ENCODE assay signal across 14 cellular contexts in the genomic region with DNA sequence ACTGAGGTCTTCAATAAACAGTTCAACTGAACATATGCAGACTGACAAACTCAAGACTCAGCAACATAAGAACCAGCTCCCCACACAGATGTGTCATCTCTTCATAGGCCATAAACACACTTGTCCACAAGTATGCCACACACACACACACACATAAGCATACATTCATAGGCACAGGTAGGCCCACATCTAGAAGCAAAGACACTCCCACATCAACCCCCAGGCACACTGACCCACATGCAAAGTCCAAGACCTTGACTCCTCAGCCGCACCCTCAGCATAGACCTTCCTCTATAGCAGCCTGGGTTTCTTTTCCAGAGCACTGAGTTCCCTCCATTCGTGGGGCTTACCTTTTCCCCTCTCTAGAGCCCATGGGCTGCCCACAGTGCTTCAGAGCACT. TPM values are rescaled to one million over a fixed set of nuclear protein-coding genes. Genes with fewer than 3 reads are reported as not detected.
DNase-seq lines count a peak whose midpoint lies in the region; ATAC-seq, FAIRE-seq and TF ChIP-seq lines count a peak whose summit lies in the region.
"Had no signal": no experiment of that assay in that cellular context is flagged by ENCODE, and none has a peak within 500 bp of the region (broad histone marks: within the 10 kb centered on the region; RNA-seq: fewer than 3 reads in every experiment).

No MANE protein-coding gene starts in this region.

- H3K9me3 ChIP-seq in PC-3 (ENCODE audit: low read length) (no peaks in the 10 kb centered on the region), vagina (no peaks in the 10 kb centered on the region)

- peaks cover 13% of the 10 kb centered on the region for H3F3A ChIP-seq in PC-3 (ENCODE audit: low read length, unreplicated experiment)

- BruUV-seq in PC-3 (replicated peaks; lab: Mats Ljungman, UMichigan), result no TSS peak

- H3K9me2 ChIP-seq in PC-3 (replicated peaks; ENCODE audit: low read length), result no peaks in the 10 kb centered on the region

- FAIRE-seq in GM12891 (lab: Jason Lieb, UNC), result no peak

- peak overlapping the region; percentile 80 for H3K4me3 ChIP-seq in PC-3 (ENCODE audit: low read length)
- peak overlapping the region; percentile 97 for H3K4me3 ChIP-seq in epithelial cell of esophagus (ENCODE audit: low read length)
- peak overlapping the region; percentile 35 to 46 for H3K4me3 ChIP-seq in vagina

- H3K27ac ChIP-seq in PC-3 (ENCODE audit: low read length) (peak overlapping the region; percentile 73), vagina (peak overlapping the region; percentile 80)

- DNase-seq in PC-3, result peak; percentile 92
- peak; percentile 83 for DNase-seq in epithelial cell of esophagus (ENCODE audit: low read depth)
- peak; percentile 65 for DNase-seq in mucosa of gallbladder (ENCODE audit: low spot score)
- no peak for DNase-seq in vagina (ENCODE audit: extremely low spot score in 2 of 2)
- no peak for DNase-seq in GM12891 (ENCODE audit: insufficient read length, low spot score)
- no peak for DNase-seq in SK-N-DZ (ENCODE audit: low spot score)
- DNase-seq: activated CD4-positive, alpha-beta T cell treated with anti-CD3 and anti-CD28 coated beads for 1 hour; activated naive CD8-positive, alpha-beta T cell treated with anti-CD3 and anti-CD28 coated beads, Interleukin-2, amount 10 ng/mL, durations not matched to agents 7 days and 5 days; CD4-positive, alpha-beta T cell; GF-D8; NCI-H226; SW 1271 had no signal

- CTCF ChIA-PET in PC-3 (lab: Charles Lee), result interaction anchor here (0.6 to 1.4 kb wide), 4 partner anchors 12 to 109 kb away, joined by 3 to 4 read pairs (median 3); no protein-coding TSS in a partner anchor

- H3K9ac ChIP-seq in PC-3 (ENCODE audit: low read length), result peak overlapping the region; percentile 92

- peaks cover 78% of the 10 kb centered on the region for H3K79me2 ChIP-seq in PC-3 (ENCODE audit: low read length)

- H3K27me3 ChIP-seq in PC-3 (ENCODE audit: low read length) (no peaks in the 10 kb centered on the region), vagina (no peaks in the 10 kb centered on the region)

- H3K36me3 ChIP-seq in PC-3 (ENCODE audit: low read depth, low read length), result peaks cover 3% of the 10 kb centered on the region; the same call in 1 of the 2 replicates
- H3K36me3 ChIP-seq in vagina, result no peaks in the 10 kb centered on the region

- intact Hi-C loops in PC-3 (cut with micrococcal nuclease), result loop anchor here (1.0 kb wide), 1 partner anchor 12 kb away; no protein-coding TSS in a partner anchor
- intact Hi-C loops in vagina (cut with DNase I), result no loop called here

- peak overlapping the region; percentile 87 for H3K4me2 ChIP-seq in PC-3 (ENCODE audit: low read length)

- peaks cover 37% of the 10 kb centered on the region for H4K20me1 ChIP-seq in PC-3 (ENCODE audit: low read length)

- POLR2A ChIA-PET in PC-3 (lab: Charles Lee; ENCODE audit: unreplicated experiment), result interaction anchor here (0.9 kb wide), 1 partner anchor 22 kb away, joined by 3 read pairs; no protein-coding TSS in a partner anchor

- no peak overlapping the region for H2AFZ ChIP-seq in PC-3 (ENCODE audit: low read length)

- H3K4me1 ChIP-seq in PC-3 (ENCODE audit: insufficient read depth, low read length) (peaks cover 52% of the 10 kb centered on the region), vagina (peaks cover 32% of the 10 kb centered on the region)

- no peak for TF ChIP-seq POLR2A in vagina (IDR thresholded peaks at IDR 0.05)
- TF ChIP-seq POLR2A in GM12891 (IDR thresholded peaks at IDR 0.05; ENCODE audit: low read depth, low read length), result no peak

- no peak for TF ChIP-seq CTCF in PC-3 (conservative IDR thresholded peaks at IDR 0.05; ENCODE audit: low read depth, low read length)
- no peak for TF ChIP-seq CTCF in epithelial cell of esophagus (IDR thresholded peaks at IDR 0.05; ENCODE audit: insufficient read depth, low read depth, low read length, missing control alignments)
- TF ChIP-seq CTCF in vagina (IDR thresholded peaks at IDR 0.05), result no peak

- ATAC-seq in PC-3 (peak; percentile 33), GM21723 (IDR thresholded peaks at IDR 0.05; ENCODE audit: unreplicated experiment) (no peak)

TF ChIP-seq in GM12891, 5 proteins besides CTCF, POLR2A, EP300 and RAD21:
- no peak for TF ChIP-seq SPI1 (IDR thresholded peaks at IDR 0.05; ENCODE audit: low read depth, low read length)
- TF ChIP-seq POU2F2 (IDR thresholded peaks at IDR 0.05; ENCODE audit: low read depth, low read length), result no peak
- TF ChIP-seq TAF1 (IDR thresholded peaks at IDR 0.05; ENCODE audit: low read depth, low read length), result no peak
- no peak for TF ChIP-seq PAX5 (IDR thresholded peaks at IDR 0.05; ENCODE audit: insufficient read depth, low read length, severe bottlenecking)
- TF ChIP-seq POLR2AphosphoS5 (IDR thresholded peaks at IDR 0.05; ENCODE audit: low read depth, low read length), result no peak

RNA-seq across cellular contexts. Expression of a gene that starts 1.4 kb away (rescaled TPM):
- 310 and 381 TPM in 2 replicates for total RNA-seq in PC-3 (2014; rRNA removed)
- total RNA-seq in mucosa of gallbladder, result 272 TPM
- total RNA-seq in vagina, result 91.8 TPM
- polyA plus RNA-seq in GM12891 (2012; ENCODE audit: low read depth, missing spikeins), result 0.30 TPM
- polyA plus RNA-seq in SK-N-DZ (2014; cell fraction: cytosol; rRNA removed), result 0.16 TPM in 1 of 2 replicates, not detected in the other
- not detected in 2 replicates for polyA plus RNA-seq in SK-N-DZ (2014; cell fraction: nucleus; rRNA removed)
- total RNA-seq: activated naive CD8-positive, alpha-beta T cell treated with anti-CD3 and anti-CD28 coated beads, Interleukin-2, amount 10 ng/mL, durations not matched to agents 7 days and 5 days; CD4-positive, alpha-beta T cell; mononuclear cell had no signal

RNA-seq across cellular contexts. Expression of a gene that starts 20.2 kb away (rescaled TPM):
- 1.1 and 2.9 TPM in 2 replicates for total RNA-seq in PC-3 (2014; rRNA removed)
- 69.8 TPM for total RNA-seq in mucosa of gallbladder
- 9.8 TPM for total RNA-seq in vagina
- 0.18 TPM for polyA plus RNA-seq in GM12891 (2012; ENCODE audit: low read depth, missing spikeins)
- 1.2 and 4.1 TPM in 2 replicates for polyA plus RNA-seq in SK-N-DZ (2014; cell fraction: cytosol; rRNA removed)
- 4.4 and 4.5 TPM in 2 replicates for polyA plus RNA-seq in SK-N-DZ (2014; cell fraction: nucleus; rRNA removed)
- total RNA-seq: activated naive CD8-positive, alpha-beta T cell treated with anti-CD3 and anti-CD28 coated beads, Interleukin-2, amount 10 ng/mL, durations not matched to agents 7 days and 5 days; CD4-positive, alpha-beta T cell had no signal

RNA-seq across cellular contexts. Expression of a gene that starts 23.9 kb away (rescaled TPM):
- total RNA-seq in PC-3 (2014; rRNA removed), result not detected in 2 replicates
- 0.66 TPM for total RNA-seq in mucosa of gallbladder
- not detected for total RNA-seq in vagina
- polyA plus RNA-seq in GM12891 (2012; ENCODE audit: low read depth, missing spikeins), result 0.50 TPM
- polyA plus RNA-seq in SK-N-DZ (2014; cell fraction: cytosol; rRNA removed), result 3.8 and 6.7 TPM in 2 replicates
- polyA plus RNA-seq in SK-N-DZ (2014; cell fraction: nucleus; rRNA removed), result 1.3 and 3.4 TPM in 2 replicates
- total RNA-seq: activated naive CD8-positive, alpha-beta T cell treated with anti-CD3 and anti-CD28 coated beads, Interleukin-2, amount 10 ng/mL, durations not matched to agents 7 days and 5 days; CD4-positive, alpha-beta T cell; mononuclear cell had no signal

Comparison
In these comparisons a context has a peak if more than half of its experiments do, and no peak if none do; other contexts are left out.
1. DNase-seq: peak in PC-3 (single experiment), epithelial cell of esophagus (single experiment) and mucosa of gallbladder (single experiment); none in vagina (0 of 2), GM12891 (single experiment) and SK-N-DZ (single experiment).
2. H3K4me3 ChIP-seq: peak in every context shown above with its lines; median percentile 97 in epithelial cell of esophagus; 80 in PC-3; 40 in vagina.